In genomic region chr2:237085261-237086221, GRCh38 we compare ENCODE assay signal across 8 cellular contexts. TPM values are rescaled to one million over a fixed set of nuclear protein-coding genes. Genes with fewer than 3 reads are reported as not detected.
DNase-seq lines count a peak whose midpoint lies in the region; FAIRE-seq and TF ChIP-seq lines count a peak whose summit lies in the region.

COPS8 (plus strand) TSS chr2:237085889; CDS start chr2:237085965, 76 bp downstream.

- TF ChIP-seq POLR2A in NB4 (IDR thresholded peaks at IDR 0.05; ENCODE audit: extremely low read depth, insufficient read length): peak; percentile 92

- H3K27ac Mint-ChIP-seq in HFFc6: peak within 1 kb of the TSS; percentile 99
- peak within 1 kb of the TSS; percentile 98 for H3K27ac Mint-ChIP-seq in activated naive CD4-positive, alpha-beta T cell treated with anti-CD3 and anti-CD28 coated beads, Interleukin-2, amount 10 ng/mL, durations not matched to agents 7 days and 5 days

- peak; percentile 3 for TF ChIP-seq CTCF in HFFc6 (IDR thresholded peaks at IDR 0.05)
- peak; percentile 13 for TF ChIP-seq CTCF in NB4 (IDR thresholded peaks at IDR 0.05; ENCODE audit: low read depth, low read length)
- TF ChIP-seq CTCF in neutrophil (IDR thresholded peaks at IDR 0.05): peak; percentile 36

- peaks cover 35% of the 10 kb centered on the region for H3K4me1 Mint-ChIP-seq in HFFc6 (ENCODE audit: low read depth)
- H3K4me1 Mint-ChIP-seq in activated naive CD4-positive, alpha-beta T cell treated with anti-CD3 and anti-CD28 coated beads, Interleukin-2, amount 10 ng/mL, durations not matched to agents 7 days and 5 days: peaks cover 17% of the 10 kb centered on the region

- H3K4me3 ChIP-seq in NB4 (ENCODE audit: low read depth, low read length): peak within 1 kb of the TSS; percentile 100
- H3K4me3 ChIP-seq in SK-N-MC: peak within 1 kb of the TSS; percentile 85
- peak within 1 kb of the TSS; percentile 64 to 79 for H3K4me3 ChIP-seq in neutrophil (ENCODE audit: low read depth in 1 of 2, low read length in 1 of 2)

- peaks cover 20% of the 10 kb centered on the region for H3K36me3 ChIP-seq in SK-N-MC (ENCODE audit: insufficient read depth, low read length)
- peaks cover 2% of the 10 kb centered on the region for H3K36me3 ChIP-seq in neutrophil

- H3K9ac ChIP-seq in SK-N-MC (ENCODE audit: insufficient read length): peak within 1 kb of the TSS; percentile 83

- H3K4me1 ChIP-seq in neutrophil (ENCODE audit: control insufficient read depth in 1 of 2, insufficient read depth in 1 of 2, low read depth in 1 of 2, low read length in 1 of 2): peaks cover 14 to 19% of the 10 kb centered on the region in 2 experiments

- H3K27me3 Mint-ChIP-seq in HFFc6 (ENCODE audit: insufficient read depth): no peaks in the 10 kb centered on the region; the same call in none of the 2 replicates
- peaks cover 4% of the 10 kb centered on the region for H3K27me3 Mint-ChIP-seq in activated naive CD4-positive, alpha-beta T cell treated with anti-CD3 and anti-CD28 coated beads, Interleukin-2, amount 10 ng/mL, durations not matched to agents 7 days and 5 days

- CTCF ChIA-PET in activated naive CD4-positive, alpha-beta T cell treated with anti-CD3 and anti-CD28 coated beads, Interleukin-2, amount 10 ng/mL, durations not matched to agents 7 days and 5 days (lab: Charles Lee): interaction anchor here (0.8 to 2.6 kb wide), 6 partner anchors 12 to 486 kb away, joined by 3 to 15 read pairs (median 4); no protein-coding TSS in a partner anchor

- no peaks in the 10 kb centered on the region for H3K27me3 ChIP-seq in neutrophil

- peak within 1 kb of the TSS; percentile 99 for H3K4me3 Mint-ChIP-seq in HFFc6
- H3K4me3 Mint-ChIP-seq in activated naive CD4-positive, alpha-beta T cell treated with anti-CD3 and anti-CD28 coated beads, Interleukin-2, amount 10 ng/mL, durations not matched to agents 7 days and 5 days: peak within 1 kb of the TSS; percentile 98

- H3K9me3 Mint-ChIP-seq in HFFc6: no peaks in the 10 kb centered on the region
- no peaks in the 10 kb centered on the region for H3K9me3 Mint-ChIP-seq in activated naive CD4-positive, alpha-beta T cell treated with anti-CD3 and anti-CD28 coated beads, Interleukin-2, amount 10 ng/mL, durations not matched to agents 7 days and 5 days

- no peak for FAIRE-seq in frontal cortex (lab: Jason Lieb, UNC)

- H3K27ac ChIP-seq in SK-N-MC: peak within 1 kb of the TSS; percentile 55; the same call in 1 of the 2 replicates
- peak within 1 kb of the TSS; percentile 72 for H3K27ac ChIP-seq in neutrophil
- H3K27ac ChIP-seq in substantia nigra (ENCODE audit: low read depth, low read length, poor library complexity, severe bottlenecking): peak within 1 kb of the TSS; percentile 69

- peaks cover 5% of the 10 kb centered on the region; the same call in 1 of the 2 replicates for H3K36me3 Mint-ChIP-seq in HFFc6 (ENCODE audit: low read depth)
- peaks cover 10% of the 10 kb centered on the region for H3K36me3 Mint-ChIP-seq in activated naive CD4-positive, alpha-beta T cell treated with anti-CD3 and anti-CD28 coated beads, Interleukin-2, amount 10 ng/mL, durations not matched to agents 7 days and 5 days

- H3K9me3 ChIP-seq in SK-N-MC (ENCODE audit: low read depth, low read length) (no peaks in the 10 kb centered on the region), neutrophil (no peaks in the 10 kb centered on the region)

- DNase-seq in GM04504 (ENCODE audit: low read depth) (peak; percentile 81), HFFc6 (peak; percentile 92), NB4 (ENCODE audit: low read depth) (peak; percentile 96), SK-N-MC (ENCODE audit: low read depth, low spot score) (no peak), frontal cortex (ENCODE audit: low spot score in 2 of 2) (peak; percentile 83 to 94), substantia nigra (lab: John Stamatoyannopoulos, UW) (peak; percentile 49 to 97 (median 92))
- peak; percentile 95 for DNase-seq in activated naive CD4-positive, alpha-beta T cell treated with anti-CD3 and anti-CD28 coated beads, Interleukin-2, amount 10 ng/mL, durations not matched to agents 7 days and 5 days

RNA-seq across cellular contexts. Expression of gene COPS8, which starts in this region (rescaled TPM):
- total RNA-seq in HFFc6 (2021; fragmentation: NEBNext Ultra II Directional; extraction: Animal tissue kit (Norgen Biotek cat#: 25700)): 100 to 1,000 TPM in 3 of 6 experiments, 10 to 100 TPM in 3; 86.8 to 107 (median 99.8) TPM
- 148 TPM for total RNA-seq in frontal cortex
